Comparison of ENCODE assay signal across 8 cellular contexts in the genomic region with DNA sequence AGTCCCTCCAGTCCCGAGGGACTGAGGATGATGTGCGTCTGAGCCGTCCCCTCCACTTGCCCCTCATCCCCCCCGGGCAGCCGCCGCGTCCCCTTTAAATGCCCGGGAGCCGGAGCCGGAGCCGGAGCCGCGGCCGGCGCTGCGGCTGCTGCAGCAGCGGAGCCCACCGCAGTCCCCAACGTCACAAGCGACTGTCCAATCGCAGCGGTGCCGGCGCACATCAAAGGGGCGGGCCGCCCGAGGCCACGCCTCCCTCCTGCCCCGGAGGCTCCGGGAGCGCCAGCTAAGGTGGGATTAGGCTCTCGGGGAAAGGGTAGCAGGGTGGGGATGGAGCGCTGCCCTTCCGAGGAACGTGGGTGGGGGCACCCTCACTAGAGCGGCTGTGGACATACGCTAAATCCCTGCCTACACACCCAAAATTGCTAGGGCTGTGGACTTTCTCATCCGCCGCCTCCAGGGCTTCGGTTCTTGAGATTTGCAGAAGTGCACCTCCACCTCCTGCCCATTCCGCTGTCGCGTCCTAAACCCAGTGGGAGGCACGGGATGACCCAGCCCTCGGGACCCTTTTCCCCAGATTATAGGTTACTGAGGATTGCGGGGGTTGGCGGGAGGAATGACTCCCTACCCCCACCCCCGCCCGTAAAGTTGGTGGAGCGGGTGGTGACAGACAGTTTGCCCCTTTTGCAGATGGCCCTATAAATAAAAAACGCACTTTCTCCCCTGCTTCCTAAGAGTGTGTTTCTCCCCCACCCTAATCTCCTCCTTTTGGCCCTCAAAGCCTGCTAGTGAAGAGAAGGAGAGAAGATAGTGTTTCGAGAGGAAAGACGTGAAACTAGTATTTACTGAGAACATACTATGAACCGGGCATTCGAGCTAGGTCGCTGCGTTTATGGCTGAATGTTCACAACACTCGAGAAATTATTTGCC. TPM values are rescaled to one million over a fixed set of nuclear protein-coding genes. Genes with fewer than 3 reads are reported as not detected.
DNase-seq lines count a peak whose midpoint lies in the region; ATAC-seq and TF ChIP-seq lines count a peak whose summit lies in the region.

A gene with protein sequence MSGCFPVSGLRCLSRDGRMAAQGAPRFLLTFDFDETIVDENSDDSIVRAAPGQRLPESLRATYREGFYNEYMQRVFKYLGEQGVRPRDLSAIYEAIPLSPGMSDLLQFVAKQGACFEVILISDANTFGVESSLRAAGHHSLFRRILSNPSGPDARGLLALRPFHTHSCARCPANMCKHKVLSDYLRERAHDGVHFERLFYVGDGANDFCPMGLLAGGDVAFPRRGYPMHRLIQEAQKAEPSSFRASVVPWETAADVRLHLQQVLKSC (minus strand): TSS at position 152 of the 927 bp plus-strand sequence. CDS start 4,096 bp downstream, outside the sequence.

- DNase-seq in AG09319 (ENCODE audit: extremely low read depth, low read depth) (peak; percentile 30), NCI-H69 (lab: John Stamatoyannopoulos, UW) (peak; percentile 80), memory B cell (ENCODE audit: low spot score in 2 of 2) (peak; percentile 81 to 89)
- DNase-seq in activated CD4-positive, alpha-beta memory T cell treated with anti-CD3 and anti-CD28 coated beads, Interleukin-2, amount 10 ng/mL, durations not matched to agents 7 days and 5 days, result peak; percentile 88
- DNase-seq in effector CD4-positive, alpha-beta T cell, result peak; percentile 83
- peak; percentile 62 to 84 (median 68) for DNase-seq in stimulated activated CD4-positive, alpha-beta T cell treated with anti-CD3 and anti-CD28 coated beads, TNF-alpha, amount 100 ng/mL, for 48 hours (ENCODE audit: low read depth in 3 of 3)

- peak; percentile 92 for ATAC-seq in GM19035 (IDR thresholded peaks at IDR 0.05; ENCODE audit: unreplicated experiment)
- ATAC-seq in HG03378 (IDR thresholded peaks at IDR 0.05; ENCODE audit: unreplicated experiment), result peak; percentile 64
- peak; percentile 92 for ATAC-seq in memory B cell (ENCODE audit: low read depth)

- H3K27ac Mint-ChIP-seq in activated CD4-positive, alpha-beta memory T cell treated with anti-CD3 and anti-CD28 coated beads, Interleukin-2, amount 10 ng/mL, durations not matched to agents 7 days and 5 days, result no peak within 1 kb of the TSS
- H3K27ac Mint-ChIP-seq in memory B cell, result peak within 1 kb of the TSS; percentile 28

- H3K27me3 Mint-ChIP-seq in activated CD4-positive, alpha-beta memory T cell treated with anti-CD3 and anti-CD28 coated beads, Interleukin-2, amount 10 ng/mL, durations not matched to agents 7 days and 5 days, result peaks cover 28% of the 10 kb centered on the region
- peaks cover 2% of the 10 kb centered on the region for H3K27me3 Mint-ChIP-seq in memory B cell

- no peaks in the 10 kb centered on the region for H3K9me3 Mint-ChIP-seq in activated CD4-positive, alpha-beta memory T cell treated with anti-CD3 and anti-CD28 coated beads, Interleukin-2, amount 10 ng/mL, durations not matched to agents 7 days and 5 days
- no peaks in the 10 kb centered on the region for H3K9me3 Mint-ChIP-seq in memory B cell

- POLR2A ChIA-PET in activated CD4-positive, alpha-beta memory T cell treated with anti-CD3 and anti-CD28 coated beads, Interleukin-2, amount 10 ng/mL, durations not matched to agents 7 days and 5 days (lab: Charles Lee), result interaction anchor here (1.0 to 5.4 kb wide), 6 partner anchors 14 to 287 kb away, joined by 3 to 34 read pairs (median 4); a partner anchor contains a TSS

- CTCF ChIA-PET in activated CD4-positive, alpha-beta memory T cell treated with anti-CD3 and anti-CD28 coated beads, Interleukin-2, amount 10 ng/mL, durations not matched to agents 7 days and 5 days (lab: Charles Lee), result interaction anchor here (0.5 to 7.7 kb wide), 5 partner anchors 9 to 161 kb away, joined by 3 to 105 read pairs (median 5); no protein-coding TSS in a partner anchor

- no peak for TF ChIP-seq CTCF in AG09319 (IDR thresholded peaks at IDR 0.05; ENCODE audit: low read depth, low read length)

- peak within 1 kb of the TSS; percentile 71 for H3K4me3 Mint-ChIP-seq in activated CD4-positive, alpha-beta memory T cell treated with anti-CD3 and anti-CD28 coated beads, Interleukin-2, amount 10 ng/mL, durations not matched to agents 7 days and 5 days
- peak within 1 kb of the TSS; percentile 85 for H3K4me3 Mint-ChIP-seq in memory B cell

- H3K36me3 Mint-ChIP-seq in activated CD4-positive, alpha-beta memory T cell treated with anti-CD3 and anti-CD28 coated beads, Interleukin-2, amount 10 ng/mL, durations not matched to agents 7 days and 5 days (ENCODE audit: low read depth), result no peaks in the 10 kb centered on the region
- H3K36me3 Mint-ChIP-seq in memory B cell, result no peaks in the 10 kb centered on the region

- H3K4me1 Mint-ChIP-seq in activated CD4-positive, alpha-beta memory T cell treated with anti-CD3 and anti-CD28 coated beads, Interleukin-2, amount 10 ng/mL, durations not matched to agents 7 days and 5 days, result peaks cover 13% of the 10 kb centered on the region
- peaks cover 22% of the 10 kb centered on the region for H3K4me1 Mint-ChIP-seq in memory B cell

RNA-seq across cellular contexts. Expression of the gene that starts here (rescaled TPM):
- not detected for total RNA-seq in activated CD4-positive, alpha-beta memory T cell treated with anti-CD3 and anti-CD28 coated beads, Interleukin-2, amount 10 ng/mL, durations not matched to agents 7 days and 5 days

Comparison
In these comparisons a context has a peak if more than half of its experiments do, and no peak if none do; other contexts are left out.
1. Peak in every context shown above with its lines: DNase-seq and ATAC-seq.
2. Peak in DNase-seq in activated CD4-positive, alpha-beta memory T cell treated with anti-CD3 and anti-CD28 coated beads, Interleukin-2, amount 10 ng/mL, durations not matched to agents 7 days and 5 days; RNA of the gene not detected or under 1 TPM.
3. DNase-seq: peak in every context shown above with its lines; median percentile 88 in activated CD4-positive, alpha-beta memory T cell treated with anti-CD3 and anti-CD28 coated beads, Interleukin-2, amount 10 ng/mL, durations not matched to agents 7 days and 5 days; 85 in memory B cell; 83 in effector CD4-positive, alpha-beta T cell; 80 in NCI-H69; 68 in stimulated activated CD4-positive, alpha-beta T cell treated with anti-CD3 and anti-CD28 coated beads, TNF-alpha, amount 100 ng/mL, for 48 hours; 30 in AG09319.